ENCODE assay signal across 13 cellular contexts in genomic region chr1:153262462-153263157, GRCh38. TPM values are rescaled to one million over a fixed set of nuclear protein-coding genes. Genes with fewer than 3 reads are reported as not detected.
DNase-seq lines count a peak whose midpoint lies in the region; ATAC-seq and TF ChIP-seq lines count a peak whose summit lies in the region.
"Had no signal": no experiment of that assay in that cellular context is flagged by ENCODE, and none has a peak within 500 bp of the region (broad histone marks: within the 10 kb centered on the region; RNA-seq: fewer than 3 reads in every experiment).

No MANE protein-coding gene starts in this region.

- peaks cover 18 to 31% (median 25%) of the 10 kb centered on the region in 4 donors for H3K4me1 Mint-ChIP-seq in CD4-positive, alpha-beta memory T cell
- H3K4me1 Mint-ChIP-seq in activated B cell treated with CpG ODN at 0.5 μM for 24 hours, result peaks cover 32% of the 10 kb centered on the region
- H3K4me1 Mint-ChIP-seq in memory B cell, result peaks cover 15% of the 10 kb centered on the region

- peak overlapping the region in 1 of 7 donors; percentile 6 for H3K27ac Mint-ChIP-seq in CD4-positive, alpha-beta memory T cell
- H3K27ac Mint-ChIP-seq in activated B cell treated with CpG ODN at 0.5 μM for 24 hours (peak overlapping the region; percentile 91), memory B cell (peak overlapping the region; percentile 48)

- no peaks in the 10 kb centered on the region for H3K9me3 ChIP-seq in CD4-positive, alpha-beta memory T cell (ENCODE audit: control insufficient read depth in 1 of 2, low read length in 2 of 2)
- H3K9me3 ChIP-seq: esophagus muscularis mucosa had no signal

- ATAC-seq in activated B cell treated with CpG ODN at 0.5 μM for 24 hours (ENCODE audit: low read depth), result peak; percentile 70
- peak; percentile 77 for ATAC-seq in memory B cell (ENCODE audit: low read depth)
- no peak for ATAC-seq in HG03097 (IDR thresholded peaks at IDR 0.05; ENCODE audit: low FRiP score, unreplicated experiment)

- peaks cover 24% of the 10 kb centered on the region for H3K27me3 ChIP-seq in CD4-positive, alpha-beta memory T cell (ENCODE audit: insufficient read depth, low read length)

- peaks cover 0 to 4% (median 0%) of the 10 kb centered on the region in 8 donors for H3K9me3 Mint-ChIP-seq in CD4-positive, alpha-beta memory T cell
- H3K9me3 Mint-ChIP-seq in activated B cell treated with CpG ODN at 0.5 μM for 24 hours (no peaks in the 10 kb centered on the region), memory B cell (peaks cover 3% of the 10 kb centered on the region)

- H3K4me3 ChIP-seq in CD4-positive, alpha-beta memory T cell (ENCODE audit: low read length in 2 of 2), result no peak overlapping the region

- POLR2A ChIA-PET in CD4-positive, alpha-beta memory T cell (lab: Charles Lee; ENCODE audit: partially characterized antibody), result interaction anchor here (0.6 kb wide), 1 partner anchor 9 kb away, joined by 3 read pairs; no protein-coding TSS in a partner anchor
- POLR2A ChIA-PET in activated B cell treated with CpG ODN at 0.5 μM for 24 hours (lab: Charles Lee), result interaction anchor here (0.6 to 0.8 kb wide), 4 partner anchors 10 to 353 kb away, joined by 3 read pairs; no protein-coding TSS in a partner anchor

- TF ChIP-seq CTCF in GM13976 (IDR thresholded peaks at IDR 0.05; ENCODE audit: borderline replicate concordance, control extremely low read depth, extremely low read depth, insufficient read depth, missing control alignments) (no peak), activated B cell treated with CpG ODN at 0.5 μM for 24 hours (IDR thresholded peaks at IDR 0.05) (no peak)

- no peak overlapping the region for H3K27ac ChIP-seq in CD4-positive, alpha-beta memory T cell (ENCODE audit: low read depth, low read length)
- H3K27ac ChIP-seq: esophagus muscularis mucosa had no signal

- peak overlapping the region in 7 of 8 donors; percentile 73 to 87 (median 82) for H3K4me3 Mint-ChIP-seq in CD4-positive, alpha-beta memory T cell
- H3K4me3 Mint-ChIP-seq in activated B cell treated with CpG ODN at 0.5 μM for 24 hours (peak overlapping the region; percentile 82), memory B cell (peak overlapping the region; percentile 79)

- CTCF ChIA-PET in CD4-positive, alpha-beta memory T cell (lab: Charles Lee; ENCODE audit: partially characterized antibody), result interaction anchor here (0.8 to 1.5 kb wide), 4 partner anchors 15 to 781 kb away, joined by 3 to 5 read pairs (median 3); no protein-coding TSS in a partner anchor
- CTCF ChIA-PET in activated B cell treated with CpG ODN at 0.5 μM for 24 hours (lab: Charles Lee), result interaction anchor here (1.0 to 2.2 kb wide), 6 partner anchors 15 to 42 kb away, joined by 3 to 7 read pairs (median 4); no protein-coding TSS in a partner anchor

- H3K36me3 Mint-ChIP-seq in CD4-positive, alpha-beta memory T cell, result no peaks in the 10 kb centered on the region
- H3K36me3 Mint-ChIP-seq in activated B cell treated with CpG ODN at 0.5 μM for 24 hours (ENCODE audit: low read depth) (no peaks in the 10 kb centered on the region), memory B cell (no peaks in the 10 kb centered on the region)

- H3K36me3 ChIP-seq in CD4-positive, alpha-beta memory T cell (ENCODE audit: insufficient read depth, low read length), result no peaks in the 10 kb centered on the region
- H3K36me3 ChIP-seq: esophagus muscularis mucosa had no signal

- peaks cover 32 to 38% of the 10 kb centered on the region in 2 donors for H3K27me3 Mint-ChIP-seq in CD4-positive, alpha-beta memory T cell
- H3K27me3 Mint-ChIP-seq in activated B cell treated with CpG ODN at 0.5 μM for 24 hours, result peaks cover 24% of the 10 kb centered on the region
- H3K27me3 Mint-ChIP-seq in memory B cell, result peaks cover 14% of the 10 kb centered on the region

- DNase-seq in CD4-positive, alpha-beta memory T cell, result no peak
- DNase-seq in GM13976 (ENCODE audit: low spot score) (peak; percentile 41), activated B cell treated with CpG ODN at 0.5 μM for 24 hours (no peak), memory B cell (ENCODE audit: low spot score in 2 of 2) (peak in 1 of 2 donors; percentile 28), OCI-M1 (lab: John Stamatoyannopoulos, UW) (no peak), HK-2 (ENCODE audit: unreplicated experiment) (no peak)
- no peak for DNase-seq in activated CD8-positive, alpha-beta memory T cell treated with anti-CD3 and anti-CD28 coated beads for 24 hours
- DNase-seq: central memory CD4-positive, alpha-beta T cell; NCI-H446 treated with DMSO at 0.1 percent for 48 hours had no signal

- H3K4me1 ChIP-seq in CD4-positive, alpha-beta memory T cell (ENCODE audit: insufficient read depth, low read length), result peaks cover 22% of the 10 kb centered on the region

- intact Hi-C loops in CD4-positive, alpha-beta memory T cell (cut with micrococcal nuclease), result no loop called here
- intact Hi-C loops in activated B cell treated with CpG ODN at 0.5 μM for 24 hours (cut with micrococcal nuclease), result loop anchor here (2.0 kb wide), 1 partner anchor 14 kb away; no protein-coding TSS in a partner anchor

- in situ Hi-C loops in GM13976 (cut with MboI; ENCODE audit: low sequenced_read_pairs, unreplicated experiment), result no loop called here

RNA-seq across cellular contexts. Expression of gene LORICRIN, which starts 3.1 kb away (rescaled TPM):
- total RNA-seq in CD4-positive, alpha-beta memory T cell, result not detected
- polyA plus RNA-seq in CD4-positive, alpha-beta memory T cell, result not detected
- total RNA-seq in activated B cell treated with CpG ODN at 0.5 μM for 24 hours, result 0.59 and 0.80 TPM in 2 replicates
- total RNA-seq: esophagus muscularis mucosa, mononuclear cell, subcutaneous adipose tissue had no signal

RNA-seq across cellular contexts. Expression of gene PRR9, which starts 45.2 kb away (rescaled TPM):
- not detected for total RNA-seq in CD4-positive, alpha-beta memory T cell
- polyA plus RNA-seq in CD4-positive, alpha-beta memory T cell, result not detected
- not detected in 2 replicates for total RNA-seq in activated B cell treated with CpG ODN at 0.5 μM for 24 hours
- total RNA-seq: mononuclear cell, subcutaneous adipose tissue had no signal

RNA-seq across cellular contexts. Expression of gene PGLYRP3, which starts 50.1 kb away (rescaled TPM):
- total RNA-seq in CD4-positive, alpha-beta memory T cell, result not detected
- polyA plus RNA-seq in CD4-positive, alpha-beta memory T cell, result not detected
- total RNA-seq in activated B cell treated with CpG ODN at 0.5 μM for 24 hours, result not detected in 2 replicates
- total RNA-seq: esophagus muscularis mucosa, mononuclear cell, subcutaneous adipose tissue had no signal

RNA-seq across cellular contexts. Expression of gene LELP1, which starts 59.4 kb away (rescaled TPM):
- total RNA-seq in CD4-positive, alpha-beta memory T cell, result not detected
- polyA plus RNA-seq in CD4-positive, alpha-beta memory T cell, result not detected
- total RNA-seq in activated B cell treated with CpG ODN at 0.5 μM for 24 hours, result not detected in 2 replicates
- total RNA-seq: esophagus muscularis mucosa, mononuclear cell, subcutaneous adipose tissue had no signal
